ENCODE assay signal across 11 cellular contexts in the genomic region with DNA sequence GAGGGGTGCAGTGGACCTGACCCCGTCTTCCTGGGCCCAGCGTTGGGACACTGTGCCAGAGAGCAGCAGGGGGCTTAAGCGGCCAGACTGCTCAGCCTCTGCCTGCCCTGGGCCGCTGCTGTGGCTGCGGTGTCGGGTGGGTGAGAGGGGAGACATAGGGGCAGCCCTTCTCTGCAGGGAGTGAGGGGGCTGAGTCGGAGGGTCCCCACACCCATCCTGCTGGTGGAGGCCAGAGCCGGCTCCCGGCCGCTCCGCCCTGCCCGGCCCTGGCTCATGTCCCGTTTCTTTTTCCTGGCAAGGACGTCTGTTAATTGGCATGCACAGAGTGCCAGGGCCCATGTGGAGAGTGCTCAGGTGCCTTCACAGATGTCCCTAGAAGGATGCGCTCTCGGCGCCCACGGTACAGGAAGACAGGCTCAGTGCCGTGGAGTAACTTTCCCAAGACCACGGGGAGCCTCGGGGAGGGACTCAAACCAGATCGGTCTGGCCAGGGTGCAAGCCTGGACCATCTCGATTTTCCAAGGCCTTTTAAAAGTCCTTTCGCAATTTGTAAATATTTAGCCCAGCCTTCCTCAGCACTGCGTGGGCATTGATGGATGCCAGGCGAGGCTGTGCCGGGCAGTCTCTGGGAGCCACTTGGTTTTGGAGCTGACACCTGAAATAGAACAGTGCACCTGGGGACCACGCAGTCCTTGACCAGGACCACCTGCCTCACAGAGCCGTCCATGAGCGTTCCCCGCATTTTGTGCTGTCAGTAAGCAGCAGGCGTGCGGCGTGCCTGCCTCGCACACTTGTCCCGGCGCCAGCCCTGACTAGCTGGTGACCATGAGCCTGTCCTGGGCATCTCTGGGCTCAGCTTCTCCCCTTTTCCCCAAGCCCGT.
DNase-seq lines count a peak whose midpoint lies in the region; ATAC-seq, FAIRE-seq and TF ChIP-seq lines count a peak whose summit lies in the region.
"Had no signal": no experiment of that assay in that cellular context is flagged by ENCODE, and none has a peak within 500 bp of the region (broad histone marks: within the 10 kb centered on the region; RNA-seq: fewer than 3 reads in every experiment).

No MANE protein-coding gene starts in this region.

- H3K4me1 ChIP-seq in A549 = peaks cover 60% of the 10 kb centered on the region
- peaks cover 18 to 25% (median 22%) of the 10 kb centered on the region in 3 donors for H3K4me1 ChIP-seq in pancreas

- TF ChIP-seq EP300 in A549 (IDR thresholded peaks at IDR 0.05) = no peak

- peak overlapping the region; percentile 67 to 97 for H3K27ac ChIP-seq in A549
- peak overlapping the region; percentile 38 to 78 (median 61) for H3K27ac ChIP-seq in pancreas

- WGBS in A549 (ENCODE audit: missing lambda C conversion rate) = 54% methylated on average over 24 of the region's 38 CpGs
- 20 to 21% methylated on average over 36 to 38 of the region's 38 CpGs for WGBS in pancreas, 2 donors

- H3K27me3 ChIP-seq in pancreas = no peaks in the 10 kb centered on the region

- no peaks in the 10 kb centered on the region for H3K9me3 Mint-ChIP-seq in activated naive CD4-positive, alpha-beta T cell treated with anti-CD3 and anti-CD28 coated beads, Interleukin-2, amount 10 ng/mL, durations not matched to agents 7 days and 5 days

- H3K9me3 ChIP-seq in A549 (no peaks in the 10 kb centered on the region), pancreas (no peaks in the 10 kb centered on the region)

- peaks cover 57% of the 10 kb centered on the region for H3K27me3 Mint-ChIP-seq in activated naive CD4-positive, alpha-beta T cell treated with anti-CD3 and anti-CD28 coated beads, Interleukin-2, amount 10 ng/mL, durations not matched to agents 7 days and 5 days

- TF ChIP-seq RAD21 in A549 (conservative IDR thresholded peaks at IDR 0.05 in 1 of 2, IDR thresholded peaks at IDR 0.05 in 1 of 2) = no peak

- TF ChIP-seq CTCF in A549 (IDR thresholded peaks at IDR 0.05) = no peak
- TF ChIP-seq CTCF in foreskin fibroblast (IDR thresholded peaks at IDR 0.05; ENCODE audit: low read depth, low read length) = no peak
- no peak for TF ChIP-seq CTCF in pancreas (IDR thresholded peaks at IDR 0.05)

- no peaks in the 10 kb centered on the region for H3K36me3 Mint-ChIP-seq in activated naive CD4-positive, alpha-beta T cell treated with anti-CD3 and anti-CD28 coated beads, Interleukin-2, amount 10 ng/mL, durations not matched to agents 7 days and 5 days

- intact Hi-C loops in pancreas (cut with DNase I) = no loop called here

- H3K4me2 ChIP-seq in A549 = peak overlapping the region; percentile 57

- H3K27ac Mint-ChIP-seq in activated naive CD4-positive, alpha-beta T cell treated with anti-CD3 and anti-CD28 coated beads, Interleukin-2, amount 10 ng/mL, durations not matched to agents 7 days and 5 days = no peak overlapping the region

- H3K36me3 ChIP-seq in pancreas = no peaks in the 10 kb centered on the region

- peaks cover 30% of the 10 kb centered on the region for H3K4me1 Mint-ChIP-seq in activated naive CD4-positive, alpha-beta T cell treated with anti-CD3 and anti-CD28 coated beads, Interleukin-2, amount 10 ng/mL, durations not matched to agents 7 days and 5 days

- no peak for FAIRE-seq in A549 (lab: Jason Lieb, UNC)
- FAIRE-seq in pancreas (lab: Jason Lieb, UNC) = no peak

- H3K4me3 Mint-ChIP-seq in activated naive CD4-positive, alpha-beta T cell treated with anti-CD3 and anti-CD28 coated beads, Interleukin-2, amount 10 ng/mL, durations not matched to agents 7 days and 5 days = no peak overlapping the region

- DNase-seq in A549 (ENCODE audit: low read depth in 1 of 2, low spot score in 1 of 2) (no peak), NCI-H2171 treated with DMSO at 0.1 percent for 48 hours (lab: John Stamatoyannopoulos, UW) (peak; percentile 24), foreskin fibroblast (peak; percentile 19 to 39), pancreas (peak in 5 of 6 donors; percentile 57 to 76 (median 69)), NCI-H2081 (lab: John Stamatoyannopoulos, UW) (no peak)
- DNase-seq in activated naive CD4-positive, alpha-beta T cell treated with anti-CD3 and anti-CD28 coated beads, Interleukin-2, amount 10 ng/mL, durations not matched to agents 7 days and 5 days = no peak
- DNase-seq: activated CD4-positive, alpha-beta T cell treated with anti-CD3 and anti-CD28 coated beads, Interleukin-2, amount 50 U/mL, for 48 hours; NCI-H187 had no signal

- CTCF ChIA-PET in A549 (lab: Yijun Ruan, JAX) = interaction anchor here (0.8 to 1.3 kb wide), 2 partner anchors 9 to 10 kb away, joined by 3 read pairs; no protein-coding TSS in a partner anchor
- CTCF ChIA-PET in activated naive CD4-positive, alpha-beta T cell treated with anti-CD3 and anti-CD28 coated beads, Interleukin-2, amount 10 ng/mL, durations not matched to agents 7 days and 5 days (lab: Charles Lee) = no interaction called here

- TF ChIP-seq POLR2A in A549 (IDR thresholded peaks at IDR 0.05; ENCODE audit: low read length) = no peak

- POLR2A ChIA-PET in A549 (lab: Yijun Ruan, JAX) = interaction anchor here (1.0 kb wide), 1 partner anchor 20 kb away, joined by 6 read pairs; no protein-coding TSS in a partner anchor

- H3K4me3 ChIP-seq in A549 (no peak overlapping the region), foreskin fibroblast (ENCODE audit: low read depth in 1 of 2, low read length in 2 of 2) (no peak overlapping the region), pancreas (no peak overlapping the region)

- ATAC-seq in A549 (peak; percentile 12 to 41; a peak in 3 of 6 replicates), pancreas (peak; percentile 67 to 81 (median 76)), GM19328 (IDR thresholded peaks at IDR 0.05; ENCODE audit: unreplicated experiment) (no peak), HG02610 (IDR thresholded peaks at IDR 0.05; ENCODE audit: unreplicated experiment) (no peak)
- ATAC-seq: esophagus mucosa had no signal

TF ChIP-seq in A549, 52 proteins besides CTCF, POLR2A, EP300 and RAD21:
- TF ChIP-seq CHD2 (IDR thresholded peaks at IDR 0.05; ENCODE audit: low read length, partially characterized antibody) = no peak
- peak; percentile 44 to 67; a peak in 3 of 4 replicates for TF ChIP-seq CEBPB (IDR thresholded peaks at IDR 0.05)

Comparison
In these comparisons a context has a peak if more than half of its experiments do, and no peak if none do; other contexts are left out.
1. ATAC-seq: peak in A549 (2 of 2) and pancreas (4 of 4); none in GM19328 (single experiment) and HG02610 (single experiment).
2. DNase-seq: peak in NCI-H2171 treated with DMSO at 0.1 percent for 48 hours (single experiment), foreskin fibroblast (2 of 2) and pancreas (5 of 6); none in A549 (0 of 2), NCI-H2081 (0 of 2) and activated naive CD4-positive, alpha-beta T cell treated with anti-CD3 and anti-CD28 coated beads, Interleukin-2, amount 10 ng/mL, durations not matched to agents 7 days and 5 days (single experiment).